ENCODE assay signal across 1 cellular context in the genomic region with DNA sequence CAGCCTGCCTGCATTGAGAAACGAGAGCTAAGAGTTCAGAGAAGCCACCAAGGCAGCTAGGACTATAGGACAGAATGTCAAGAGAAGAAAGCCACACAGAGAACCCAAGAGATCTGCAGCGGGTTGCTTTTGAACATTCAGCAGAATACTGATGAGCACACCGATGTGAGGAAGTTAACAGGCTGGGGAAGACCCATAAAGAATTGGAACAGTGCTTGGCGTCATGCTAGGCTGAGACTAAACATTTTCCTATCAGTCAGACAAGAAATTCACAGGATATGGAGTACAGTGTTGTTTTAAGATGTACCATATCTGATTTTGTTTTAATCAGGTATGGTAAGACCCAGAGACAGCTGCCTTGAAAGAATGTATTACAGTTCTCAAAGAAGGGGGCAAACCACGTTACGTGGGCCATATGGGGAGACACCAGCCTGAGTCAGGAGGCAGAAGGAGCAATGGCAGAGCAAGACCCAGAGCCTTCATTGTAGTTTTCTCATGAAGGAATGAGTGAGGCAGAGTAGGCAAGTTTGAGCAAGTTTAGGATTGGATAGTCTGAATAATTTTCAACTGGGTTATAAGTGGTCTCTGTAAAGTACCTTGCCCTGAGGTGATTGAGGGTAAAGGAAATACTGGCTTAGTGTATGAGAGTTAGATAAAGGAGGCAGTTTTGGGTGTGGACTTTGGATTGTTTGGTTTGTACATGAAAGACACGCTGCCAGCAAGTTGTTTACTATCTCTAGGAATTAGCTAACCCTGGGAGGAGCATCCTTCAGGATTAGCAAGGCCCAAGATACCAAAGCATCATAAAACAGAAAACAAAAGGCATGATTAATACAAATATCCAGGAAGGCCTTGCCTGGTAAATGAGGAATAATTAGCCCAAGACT.
TF ChIP-seq lines count a peak whose summit lies in the region.

No MANE protein-coding gene starts in this region.

TF ChIP-seq in HepG2, 621 proteins besides CTCF, POLR2A, EP300 and RAD21 (continued from another document):
- TF ChIP-seq SIN3A (IDR thresholded peaks at IDR 0.05; ENCODE audit: borderline replicate concordance, low read depth, low read length) (no peak), NBN (conservative IDR thresholded peaks at IDR 0.05) (no peak), ZNF558 (CRISPR knock-in tag; IDR thresholded peaks at IDR 0.05; ENCODE audit: borderline replicate concordance) (peak; percentile 41; the same call in 1 of the 2 replicates), FOXK2 (IDR thresholded peaks at IDR 0.05) (peak; percentile 90), MIER3 (CRISPR knock-in tag; IDR thresholded peaks at IDR 0.05; ENCODE audit: borderline replicate concordance) (peak; percentile 86; the same call in 1 of the 2 replicates), RNF2 (conservative IDR thresholded peaks at IDR 0.05; ENCODE audit: low read depth) (no peak), ZNF251 (CRISPR knock-in tag; IDR thresholded peaks at IDR 0.05) (no peak), CEBPB (IDR thresholded peaks at IDR 0.05; ENCODE audit: borderline replicate concordance, low read depth, low read length) (peak; percentile 54; the same call in 1 of the 2 replicates), ZFP37 (CRISPR knock-in tag; IDR thresholded peaks at IDR 0.05; ENCODE audit: borderline replicate concordance) (no peak), POLR2AphosphoS5 (IDR thresholded peaks at IDR 0.05; ENCODE audit: low read depth, low read length) (peak; percentile 47; the same call in 1 of the 2 replicates), MATR3 (CRISPR knock-in tag; IDR thresholded peaks at IDR 0.05) (no peak), SALL1 (CRISPR knock-in tag; IDR thresholded peaks at IDR 0.05) (peak; percentile 91; the same call in 1 of the 2 replicates), ZNF557 (CRISPR knock-in tag; IDR thresholded peaks at IDR 0.05) (no peak), TEAD2 (CRISPR knock-in tag; IDR thresholded peaks at IDR 0.05) (no peak), ZNF777 (CRISPR knock-in tag; IDR thresholded peaks at IDR 0.05) (no peak), ESRRA (CRISPR knock-in tag; IDR thresholded peaks at IDR 0.05; ENCODE audit: low read depth) (0 out of 2 replicates have a peak, but pooled peaks have one; percentile 17), NR2F1 (CRISPR knock-in tag; IDR thresholded peaks at IDR 0.05) (peak in 1 of 2 experiments; percentile 52; a peak in 3 of 4 replicates), ZNF841 (CRISPR knock-in tag; IDR thresholded peaks at IDR 0.05; ENCODE audit: borderline replicate concordance) (no peak), ZNF296 (CRISPR knock-in tag; conservative IDR thresholded peaks at IDR 0.05) (no peak), TCF12 (IDR thresholded peaks at IDR 0.05) (no peak), TCF12 (CRISPR knock-in tag; IDR thresholded peaks at IDR 0.05) (no peak), ZNF737 (CRISPR knock-in tag; IDR thresholded peaks at IDR 0.05; ENCODE audit: borderline replicate concordance) (no peak), FOSL1 (CRISPR knock-in tag; IDR thresholded peaks at IDR 0.05; ENCODE audit: borderline replicate concordance) (no peak), NR2F6 (IDR thresholded peaks at IDR 0.05) (peak; percentile 88), NR2F6 (CRISPR knock-in tag; IDR thresholded peaks at IDR 0.05) (peak; percentile 86), HNRNPL (IDR thresholded peaks at IDR 0.05; ENCODE audit: low read depth, low read length) (no peak), ZNF3 (CRISPR knock-in tag; IDR thresholded peaks at IDR 0.05) (peak; percentile 31; the same call in 1 of the 2 replicates), DNMT1 (CRISPR knock-in tag; IDR thresholded peaks at IDR 0.05) (no peak), RCOR2 (CRISPR knock-in tag; IDR thresholded peaks at IDR 0.05) (peak; percentile 96), NR1H2 (CRISPR knock-in tag; IDR thresholded peaks at IDR 0.05; ENCODE audit: borderline replicate concordance, low read depth) (no peak), CEBPG (CRISPR knock-in tag; IDR thresholded peaks at IDR 0.05) (peak; percentile 82), ZNF530 (CRISPR knock-in tag; IDR thresholded peaks at IDR 0.05; ENCODE audit: low read depth) (no peak), ONECUT2 (CRISPR knock-in tag; IDR thresholded peaks at IDR 0.05) (no peak), NRL (CRISPR knock-in tag; IDR thresholded peaks at IDR 0.05; ENCODE audit: borderline replicate concordance) (no peak), ZMYM2 (CRISPR knock-in tag; IDR thresholded peaks at IDR 0.05) (peak; percentile 58; the same call in 1 of the 2 replicates), POLR2G (IDR thresholded peaks at IDR 0.05; ENCODE audit: low read depth, low read length) (peak; percentile 75), PHF20 (CRISPR knock-in tag; IDR thresholded peaks at IDR 0.05) (no peak), HDAC6 (IDR thresholded peaks at IDR 0.05; ENCODE audit: low read depth, low read length) (0 out of 2 replicates have a peak, but pooled peaks have one; percentile 14), ZNF850 (CRISPR knock-in tag; conservative IDR thresholded peaks at IDR 0.05) (no peak), NR3C1 (CRISPR knock-in tag; IDR thresholded peaks at IDR 0.05) (no peak), ZMYM4 (CRISPR knock-in tag; IDR thresholded peaks at IDR 0.05) (peak; percentile 63; the same call in 1 of the 2 replicates), ZNF577 (CRISPR knock-in tag; IDR thresholded peaks at IDR 0.05; ENCODE audit: borderline replicate concordance, low read depth) (no peak), ARHGAP35 (CRISPR knock-in tag; IDR thresholded peaks at IDR 0.05; ENCODE audit: borderline replicate concordance) (no peak), ZNF441 (CRISPR knock-in tag; IDR thresholded peaks at IDR 0.05; ENCODE audit: borderline replicate concordance) (no peak), ZNF225 (CRISPR knock-in tag; IDR thresholded peaks at IDR 0.05) (no peak), SOX5 (CRISPR knock-in tag; IDR thresholded peaks at IDR 0.05; ENCODE audit: borderline replicate concordance) (peak; percentile 96)
- TF ChIP-seq, protein P1, sequence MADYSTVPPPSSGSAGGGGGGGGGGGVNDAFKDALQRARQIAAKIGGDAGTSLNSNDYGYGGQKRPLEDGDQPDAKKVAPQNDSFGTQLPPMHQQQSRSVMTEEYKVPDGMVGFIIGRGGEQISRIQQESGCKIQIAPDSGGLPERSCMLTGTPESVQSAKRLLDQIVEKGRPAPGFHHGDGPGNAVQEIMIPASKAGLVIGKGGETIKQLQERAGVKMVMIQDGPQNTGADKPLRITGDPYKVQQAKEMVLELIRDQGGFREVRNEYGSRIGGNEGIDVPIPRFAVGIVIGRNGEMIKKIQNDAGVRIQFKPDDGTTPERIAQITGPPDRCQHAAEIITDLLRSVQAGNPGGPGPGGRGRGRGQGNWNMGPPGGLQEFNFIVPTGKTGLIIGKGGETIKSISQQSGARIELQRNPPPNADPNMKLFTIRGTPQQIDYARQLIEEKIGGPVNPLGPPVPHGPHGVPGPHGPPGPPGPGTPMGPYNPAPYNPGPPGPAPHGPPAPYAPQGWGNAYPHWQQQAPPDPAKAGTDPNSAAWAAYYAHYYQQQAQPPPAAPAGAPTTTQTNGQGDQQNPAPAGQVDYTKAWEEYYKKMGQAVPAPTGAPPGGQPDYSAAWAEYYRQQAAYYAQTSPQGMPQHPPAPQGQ (CRISPR knock-in tag; IDR thresholded peaks at IDR 0.05; ENCODE audit: borderline replicate concordance) = no peak
- TF ChIP-seq, protein P2, sequence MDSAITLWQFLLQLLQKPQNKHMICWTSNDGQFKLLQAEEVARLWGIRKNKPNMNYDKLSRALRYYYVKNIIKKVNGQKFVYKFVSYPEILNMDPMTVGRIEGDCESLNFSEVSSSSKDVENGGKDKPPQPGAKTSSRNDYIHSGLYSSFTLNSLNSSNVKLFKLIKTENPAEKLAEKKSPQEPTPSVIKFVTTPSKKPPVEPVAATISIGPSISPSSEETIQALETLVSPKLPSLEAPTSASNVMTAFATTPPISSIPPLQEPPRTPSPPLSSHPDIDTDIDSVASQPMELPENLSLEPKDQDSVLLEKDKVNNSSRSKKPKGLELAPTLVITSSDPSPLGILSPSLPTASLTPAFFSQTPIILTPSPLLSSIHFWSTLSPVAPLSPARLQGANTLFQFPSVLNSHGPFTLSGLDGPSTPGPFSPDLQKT (CRISPR knock-in tag; IDR thresholded peaks at IDR 0.05; ENCODE audit: borderline replicate concordance) = no peak
- TF ChIP-seq, protein P3, sequence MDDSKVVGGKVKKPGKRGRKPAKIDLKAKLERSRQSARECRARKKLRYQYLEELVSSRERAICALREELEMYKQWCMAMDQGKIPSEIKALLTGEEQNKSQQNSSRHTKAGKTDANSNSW (CRISPR knock-in tag; IDR thresholded peaks at IDR 0.05; ENCODE audit: borderline replicate concordance) = no peak
- TF ChIP-seq, protein P4, sequence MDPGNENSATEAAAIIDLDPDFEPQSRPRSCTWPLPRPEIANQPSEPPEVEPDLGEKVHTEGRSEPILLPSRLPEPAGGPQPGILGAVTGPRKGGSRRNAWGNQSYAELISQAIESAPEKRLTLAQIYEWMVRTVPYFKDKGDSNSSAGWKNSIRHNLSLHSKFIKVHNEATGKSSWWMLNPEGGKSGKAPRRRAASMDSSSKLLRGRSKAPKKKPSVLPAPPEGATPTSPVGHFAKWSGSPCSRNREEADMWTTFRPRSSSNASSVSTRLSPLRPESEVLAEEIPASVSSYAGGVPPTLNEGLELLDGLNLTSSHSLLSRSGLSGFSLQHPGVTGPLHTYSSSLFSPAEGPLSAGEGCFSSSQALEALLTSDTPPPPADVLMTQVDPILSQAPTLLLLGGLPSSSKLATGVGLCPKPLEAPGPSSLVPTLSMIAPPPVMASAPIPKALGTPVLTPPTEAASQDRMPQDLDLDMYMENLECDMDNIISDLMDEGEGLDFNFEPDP (CRISPR knock-in tag; conservative IDR thresholded peaks at IDR 0.05) = 0 out of 2 replicates have a peak, but pooled peaks have one; percentile 72
- TF ChIP-seq, protein P5, sequence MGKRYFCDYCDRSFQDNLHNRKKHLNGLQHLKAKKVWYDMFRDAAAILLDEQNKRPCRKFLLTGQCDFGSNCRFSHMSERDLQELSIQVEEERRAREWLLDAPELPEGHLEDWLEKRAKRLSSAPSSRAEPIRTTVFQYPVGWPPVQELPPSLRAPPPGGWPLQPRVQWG (CRISPR knock-in tag; IDR thresholded peaks at IDR 0.05; ENCODE audit: borderline replicate concordance, low read depth) = no peak
- TF ChIP-seq, protein P6, sequence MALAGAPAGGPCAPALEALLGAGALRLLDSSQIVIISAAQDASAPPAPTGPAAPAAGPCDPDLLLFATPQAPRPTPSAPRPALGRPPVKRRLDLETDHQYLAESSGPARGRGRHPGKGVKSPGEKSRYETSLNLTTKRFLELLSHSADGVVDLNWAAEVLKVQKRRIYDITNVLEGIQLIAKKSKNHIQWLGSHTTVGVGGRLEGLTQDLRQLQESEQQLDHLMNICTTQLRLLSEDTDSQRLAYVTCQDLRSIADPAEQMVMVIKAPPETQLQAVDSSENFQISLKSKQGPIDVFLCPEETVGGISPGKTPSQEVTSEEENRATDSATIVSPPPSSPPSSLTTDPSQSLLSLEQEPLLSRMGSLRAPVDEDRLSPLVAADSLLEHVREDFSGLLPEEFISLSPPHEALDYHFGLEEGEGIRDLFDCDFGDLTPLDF (CRISPR knock-in tag; IDR thresholded peaks at IDR 0.05) = no peak
- TF ChIP-seq, protein P7, sequence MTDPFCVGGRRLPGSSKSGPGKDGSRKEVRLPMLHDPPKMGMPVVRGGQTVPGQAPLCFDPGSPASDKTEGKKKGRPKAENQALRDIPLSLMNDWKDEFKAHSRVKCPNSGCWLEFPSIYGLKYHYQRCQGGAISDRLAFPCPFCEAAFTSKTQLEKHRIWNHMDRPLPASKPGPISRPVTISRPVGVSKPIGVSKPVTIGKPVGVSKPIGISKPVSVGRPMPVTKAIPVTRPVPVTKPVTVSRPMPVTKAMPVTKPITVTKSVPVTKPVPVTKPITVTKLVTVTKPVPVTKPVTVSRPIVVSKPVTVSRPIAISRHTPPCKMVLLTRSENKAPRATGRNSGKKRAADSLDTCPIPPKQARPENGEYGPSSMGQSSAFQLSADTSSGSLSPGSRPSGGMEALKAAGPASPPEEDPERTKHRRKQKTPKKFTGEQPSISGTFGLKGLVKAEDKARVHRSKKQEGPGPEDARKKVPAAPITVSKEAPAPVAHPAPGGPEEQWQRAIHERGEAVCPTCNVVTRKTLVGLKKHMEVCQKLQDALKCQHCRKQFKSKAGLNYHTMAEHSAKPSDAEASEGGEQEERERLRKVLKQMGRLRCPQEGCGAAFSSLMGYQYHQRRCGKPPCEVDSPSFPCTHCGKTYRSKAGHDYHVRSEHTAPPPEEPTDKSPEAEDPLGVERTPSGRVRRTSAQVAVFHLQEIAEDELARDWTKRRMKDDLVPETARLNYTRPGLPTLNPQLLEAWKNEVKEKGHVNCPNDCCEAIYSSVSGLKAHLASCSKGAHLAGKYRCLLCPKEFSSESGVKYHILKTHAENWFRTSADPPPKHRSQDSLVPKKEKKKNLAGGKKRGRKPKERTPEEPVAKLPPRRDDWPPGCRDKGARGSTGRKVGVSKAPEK (CRISPR knock-in tag; IDR thresholded peaks at IDR 0.05; ENCODE audit: borderline replicate concordance) = no peak
- TF ChIP-seq, protein P8, sequence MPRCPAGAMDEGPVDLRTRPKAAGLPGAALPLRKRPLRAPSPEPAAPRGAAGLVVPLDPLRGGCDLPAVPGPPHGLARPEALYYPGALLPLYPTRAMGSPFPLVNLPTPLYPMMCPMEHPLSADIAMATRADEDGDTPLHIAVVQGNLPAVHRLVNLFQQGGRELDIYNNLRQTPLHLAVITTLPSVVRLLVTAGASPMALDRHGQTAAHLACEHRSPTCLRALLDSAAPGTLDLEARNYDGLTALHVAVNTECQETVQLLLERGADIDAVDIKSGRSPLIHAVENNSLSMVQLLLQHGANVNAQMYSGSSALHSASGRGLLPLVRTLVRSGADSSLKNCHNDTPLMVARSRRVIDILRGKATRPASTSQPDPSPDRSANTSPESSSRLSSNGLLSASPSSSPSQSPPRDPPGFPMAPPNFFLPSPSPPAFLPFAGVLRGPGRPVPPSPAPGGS (CRISPR knock-in tag; IDR thresholded peaks at IDR 0.05) = no peak
